8 cellular contexts compared by ENCODE assay signal in genomic region chr19:4368128-4368820, GRCh38. TPM values are rescaled to one million over a fixed set of nuclear protein-coding genes. Genes with fewer than 3 reads are reported as not detected.
DNase-seq lines count a peak whose midpoint lies in the region; ATAC-seq and TF ChIP-seq lines count a peak whose summit lies in the region.

No MANE protein-coding gene starts in this region.

- H3K4me3 ChIP-seq in body of pancreas (no peak overlapping the region), lower lobe of right lung (peak overlapping the region; percentile 44), vagina (peak overlapping the region in 1 of 2 donors; percentile 35)

- H3K36me3 Mint-ChIP-seq in activated naive CD4-positive, alpha-beta T cell treated with anti-CD3 and anti-CD28 coated beads, Interleukin-2, amount 10 ng/mL, durations not matched to agents 7 days and 5 days = peaks cover 24% of the 10 kb centered on the region

- H3K27ac ChIP-seq in body of pancreas = peak overlapping the region in 3 of 4 donors; percentile 58 to 77 (median 64)
- H3K27ac ChIP-seq in lower lobe of right lung = peak overlapping the region; percentile 85
- H3K27ac ChIP-seq in vagina = peak overlapping the region; percentile 90

- H3K4me1 ChIP-seq in body of pancreas = peaks cover 54% of the 10 kb centered on the region
- peaks cover 62% of the 10 kb centered on the region for H3K4me1 ChIP-seq in lower lobe of right lung
- H3K4me1 ChIP-seq in vagina = peaks cover 64% of the 10 kb centered on the region

- H3K4me3 Mint-ChIP-seq in activated naive CD4-positive, alpha-beta T cell treated with anti-CD3 and anti-CD28 coated beads, Interleukin-2, amount 10 ng/mL, durations not matched to agents 7 days and 5 days = peak overlapping the region; percentile 70

- intact Hi-C loops in body of pancreas (cut with DNase I) (no loop called here), lower lobe of right lung (cut with DNase I) (no loop called here), vagina (cut with DNase I) (no loop called here)

- H3K27ac Mint-ChIP-seq in activated naive CD4-positive, alpha-beta T cell treated with anti-CD3 and anti-CD28 coated beads, Interleukin-2, amount 10 ng/mL, durations not matched to agents 7 days and 5 days = peak overlapping the region; percentile 97

- WGBS in body of pancreas, 2 donors = 57 to 58% methylated on average over 7 to 19 of the region's 19 CpGs

- ATAC-seq in body of pancreas (no peak), lower lobe of right lung (peak in 1 of 2 donors; percentile 11), GM18519 (IDR thresholded peaks at IDR 0.05; ENCODE audit: low FRiP score, unreplicated experiment) (no peak)

- TF ChIP-seq CTCF in body of pancreas (IDR thresholded peaks at IDR 0.05) (no peak), lower lobe of right lung (IDR thresholded peaks at IDR 0.05) (no peak), vagina (IDR thresholded peaks at IDR 0.05) (no peak)

- H3K9me3 Mint-ChIP-seq in activated naive CD4-positive, alpha-beta T cell treated with anti-CD3 and anti-CD28 coated beads, Interleukin-2, amount 10 ng/mL, durations not matched to agents 7 days and 5 days = no peaks in the 10 kb centered on the region

- no peaks in the 10 kb centered on the region for H3K27me3 Mint-ChIP-seq in activated naive CD4-positive, alpha-beta T cell treated with anti-CD3 and anti-CD28 coated beads, Interleukin-2, amount 10 ng/mL, durations not matched to agents 7 days and 5 days

- DNase-seq in activated naive CD4-positive, alpha-beta T cell treated with anti-CD3 and anti-CD28 coated beads, Interleukin-2, amount 10 ng/mL, durations not matched to agents 7 days and 5 days = peak; percentile 34
- no peak for DNase-seq in activated naive CD4-positive, alpha-beta T cell treated with Interleukin-2 at 50 U/mL for 16 hours
- DNase-seq in body of pancreas = no peak
- peak; percentile 58 for DNase-seq in lower lobe of right lung
- DNase-seq in vagina (ENCODE audit: extremely low spot score in 2 of 2) = no peak
- DNase-seq in RKO (ENCODE audit: low spot score) = no peak
- no peak for DNase-seq in NCI-H2081 (lab: John Stamatoyannopoulos, UW)

- CTCF ChIA-PET in activated naive CD4-positive, alpha-beta T cell treated with anti-CD3 and anti-CD28 coated beads, Interleukin-2, amount 10 ng/mL, durations not matched to agents 7 days and 5 days (lab: Charles Lee) = interaction anchor here (0.7 to 2.0 kb wide), 6 partner anchors 15 to 180 kb away, joined by 3 to 6 read pairs (median 4); partner anchors contain the start of genes CHAF1A and SH3GL1

- H3K4me1 Mint-ChIP-seq in activated naive CD4-positive, alpha-beta T cell treated with anti-CD3 and anti-CD28 coated beads, Interleukin-2, amount 10 ng/mL, durations not matched to agents 7 days and 5 days = peaks cover 63% of the 10 kb centered on the region

- H3K27me3 ChIP-seq in body of pancreas (no peaks in the 10 kb centered on the region), lower lobe of right lung (ENCODE audit: low read depth) (no peaks in the 10 kb centered on the region), vagina (no peaks in the 10 kb centered on the region)

- no peak for TF ChIP-seq POLR2A in body of pancreas (IDR thresholded peaks at IDR 0.05)
- no peak for TF ChIP-seq POLR2A in vagina (IDR thresholded peaks at IDR 0.05)

- no peaks in the 10 kb centered on the region for H3K9me3 ChIP-seq in body of pancreas
- H3K9me3 ChIP-seq in lower lobe of right lung = no peaks in the 10 kb centered on the region
- no peaks in the 10 kb centered on the region for H3K9me3 ChIP-seq in vagina

- H3K36me3 ChIP-seq in body of pancreas (replicated peaks in 1 of 2; ENCODE audit: insufficient read depth in 1 of 2, low read depth in 2 of 2) (peaks cover 6 to 13% of the 10 kb centered on the region in 2 donors), lower lobe of right lung (peaks cover 45% of the 10 kb centered on the region), vagina (peaks cover 0 to 27% of the 10 kb centered on the region in 2 donors)

RNA-seq across cellular contexts. Expression of gene MPND, which starts 24.9 kb away (rescaled TPM):
- total RNA-seq in body of pancreas (1 to 10 TPM in 1 of 2 donors, under 1 TPM in 1; 0.99 to 7.5 TPM), lower lobe of right lung (41.2 TPM), vagina (10.1 TPM)

RNA-seq across cellular contexts. Expression of gene STAP2, which starts 29.6 kb away (rescaled TPM):
- total RNA-seq in body of pancreas (10 to 100 TPM; 17.9 to 31.0 TPM), lower lobe of right lung (11.8 TPM), vagina (29.2 TPM)

RNA-seq across cellular contexts. Expression of gene SH3GL1, which starts 32.1 kb away (rescaled TPM):
- 10 to 100 TPM; 20.4 to 22.6 TPM for total RNA-seq in body of pancreas
- total RNA-seq in lower lobe of right lung = 44.3 TPM
- total RNA-seq in vagina = 65.6 TPM

RNA-seq across cellular contexts. Expression of gene CHAF1A, which starts 34.2 kb away (rescaled TPM):
- total RNA-seq in body of pancreas = 1 to 10 TPM; 3.4 to 6.3 TPM
- 7.2 TPM for total RNA-seq in lower lobe of right lung
- 21.4 TPM for total RNA-seq in vagina

Comparison
In these comparisons a context has a peak if more than half of its experiments do, and no peak if none do; other contexts are left out.
1. DNase-seq: peak in activated naive CD4-positive, alpha-beta T cell treated with anti-CD3 and anti-CD28 coated beads, Interleukin-2, amount 10 ng/mL, durations not matched to agents 7 days and 5 days (single experiment) and lower lobe of right lung (single experiment); none in activated naive CD4-positive, alpha-beta T cell treated with Interleukin-2 at 50 U/mL for 16 hours (single experiment), body of pancreas (0 of 4), vagina (0 of 2), RKO (single experiment) and NCI-H2081 (0 of 2).
2. Peak in every context shown above with its lines, with median percentiles within 50 percentile points of each other: H3K27ac ChIP-seq.